Comparison of ENCODE assay signal across 20 cellular contexts in genomic region chr9:134049236-134049635, GRCh38. TPM values are rescaled to one million over a fixed set of nuclear protein-coding genes. Genes with fewer than 3 reads are reported as not detected.
A peak's percentile ranks its signal among the peaks of the same experiment; 100 is the strongest.
DNase-seq lines count a peak whose midpoint lies in the region; ATAC-seq and TF ChIP-seq lines count a peak whose summit lies in the region.
"Had no signal": no experiment of that assay in that cellular context is flagged by ENCODE, and none has a peak within 500 bp of the region (broad histone marks: within the 10 kb centered on the region; RNA-seq: fewer than 3 reads in every experiment).

No MANE protein-coding gene starts in this region.

- H3K9ac ChIP-seq in liver (ENCODE audit: low read depth in 1 of 2, low read length in 2 of 2): no peak overlapping the region
- H3K9ac ChIP-seq in skeletal muscle tissue (ENCODE audit: low read depth in 1 of 3, low read length in 3 of 3): peak overlapping the region in 1 of 3 donors; percentile 60
- H3K9ac ChIP-seq in smooth muscle cell (ENCODE audit: low read depth): no peak overlapping the region

- peaks cover 9 to 33% (median 20%) of the 10 kb centered on the region in 4 donors for H3K36me3 ChIP-seq in liver (ENCODE audit: control insufficient read depth in 4 of 4, insufficient read depth in 3 of 4, low read depth in 1 of 4, low read length in 3 of 4)
- H3K36me3 ChIP-seq in skeletal muscle tissue (ENCODE audit: control insufficient read depth in 3 of 3, insufficient read depth in 3 of 3, low read length in 3 of 3): peaks cover 59 to 72% (median 68%) of the 10 kb centered on the region in 3 donors
- H3K36me3 ChIP-seq in smooth muscle cell (ENCODE audit: low read depth): no peaks in the 10 kb centered on the region

- H3K4me2 ChIP-seq in smooth muscle cell: no peak overlapping the region

- 37% methylated on average over 20 of the region's 20 CpGs for WGBS in liver
- WGBS in smooth muscle cell (ENCODE audit: low lambda C conversion rate): 97% methylated on average over 20 of the region's 20 CpGs

- TF ChIP-seq CTCF in liver (IDR thresholded peaks at IDR 0.05; ENCODE audit: low read depth, low read length, missing input control) (no peak), smooth muscle cell (IDR thresholded peaks at IDR 0.05; ENCODE audit: borderline replicate concordance, insufficient read depth, poor library complexity, severe bottlenecking) (no peak)

- no peaks in the 10 kb centered on the region for H3K9me3 ChIP-seq in liver (ENCODE audit: control insufficient read depth in 4 of 4, low read length in 3 of 4)
- H3K9me3 ChIP-seq in skeletal muscle tissue (ENCODE audit: control insufficient read depth in 3 of 3, low read length in 3 of 3): no peaks in the 10 kb centered on the region
- no peaks in the 10 kb centered on the region for H3K9me3 ChIP-seq in smooth muscle cell (replicated peaks; ENCODE audit: low read depth)
- H3K9me3 ChIP-seq: breast epithelium, neutrophil, Peyer's patch, thoracic aorta had no signal

- DNase-seq in NCI-H2029 treated with DMSO at 0.1 percent for 48 hours (lab: John Stamatoyannopoulos, UW): peak; percentile 28
- no peak for DNase-seq in retina
- DNase-seq in smooth muscle cell (lab: John Stamatoyannopoulos, UW; ENCODE audit: unreplicated experiment): no peak
- no peak for DNase-seq in DMS153 treated with DMSO at 0.1 percent for 48 hours (lab: John Stamatoyannopoulos, UW; ENCODE audit: unreplicated experiment)
- DNase-seq: activated CD4-positive, alpha-beta T cell treated with anti-CD3 and anti-CD28 coated beads for 36 hours; activated CD8-positive, alpha-beta memory T cell treated with anti-CD3 and anti-CD28 coated beads, Interleukin-2, amount 10 ng/mL, durations not matched to agents 7 days and 5 days; activated naive CD8-positive, alpha-beta T cell treated with anti-CD3 and anti-CD28 coated beads, Interleukin-2, amount 10 ng/mL, durations not matched to agents 7 days and 5 days; CD8-positive, alpha-beta T cell; DND-41; IMR-90; kidney glomerular epithelial cell; Peyer's patch had no signal

- TF ChIP-seq RAD21 in liver (IDR thresholded peaks at IDR 0.05): no peak

- no peak overlapping the region for H2AFZ ChIP-seq in smooth muscle cell (ENCODE audit: low read depth)

- no peaks in the 10 kb centered on the region for H3F3A ChIP-seq in smooth muscle cell (ENCODE audit: low read depth)

- H3K27ac ChIP-seq in liver (ENCODE audit: low read depth in 1 of 2, low read length in 2 of 2): no peak overlapping the region
- peak overlapping the region; percentile 54 for H3K27ac ChIP-seq in skeletal muscle tissue (ENCODE audit: low read depth, low read length)
- no peak overlapping the region for H3K27ac ChIP-seq in smooth muscle cell (ENCODE audit: low read depth)
- H3K27ac ChIP-seq: breast epithelium, neutrophil, Peyer's patch, thoracic aorta had no signal

- no peaks in the 10 kb centered on the region for H3K79me2 ChIP-seq in smooth muscle cell (ENCODE audit: low read depth)

- peaks cover 88% of the 10 kb centered on the region for H4K20me1 ChIP-seq in smooth muscle cell (ENCODE audit: low read depth)

- ATAC-seq in esophagus mucosa (peak; percentile 3), GM21423 (IDR thresholded peaks at IDR 0.05; ENCODE audit: unreplicated experiment) (no peak)
- ATAC-seq: activated CD4-positive, alpha-beta T cell treated with anti-CD3 and anti-CD28 coated beads for 36 hours; activated CD8-positive, alpha-beta memory T cell treated with anti-CD3 and anti-CD28 coated beads, Interleukin-2, amount 10 ng/mL, durations not matched to agents 7 days and 5 days; CD8-positive, alpha-beta T cell; SK-N-SH treated with all-trans-retinoic acid at 6 μM for 48 hours had no signal

- H3K27me3 ChIP-seq in liver (ENCODE audit: control insufficient read depth in 4 of 4, insufficient read depth in 4 of 4, low read length in 3 of 4) (no peaks in the 10 kb centered on the region), skeletal muscle tissue (ENCODE audit: control insufficient read depth in 3 of 3, insufficient read depth in 3 of 3, low read length in 3 of 3) (no peaks in the 10 kb centered on the region), smooth muscle cell (ENCODE audit: low read depth) (no peaks in the 10 kb centered on the region)
- H3K27me3 ChIP-seq: breast epithelium, neutrophil, Peyer's patch had no signal

- no peak overlapping the region for H3K4me3 ChIP-seq in liver (ENCODE audit: low read depth in 1 of 3, low read length in 3 of 3)
- H3K4me3 ChIP-seq in skeletal muscle tissue (ENCODE audit: low read length in 3 of 3): peak overlapping the region in 2 of 3 donors; percentile 26 to 29
- no peak overlapping the region for H3K4me3 ChIP-seq in smooth muscle cell
- H3K4me3 ChIP-seq: breast epithelium, Peyer's patch, thoracic aorta had no signal

- H3K4me1 ChIP-seq in liver (ENCODE audit: control insufficient read depth in 4 of 4, insufficient read depth in 4 of 4, low read length in 3 of 4): peaks cover 3 to 56% (median 28%) of the 10 kb centered on the region in 4 donors
- peaks cover 38 to 63% (median 51%) of the 10 kb centered on the region in 3 donors for H3K4me1 ChIP-seq in skeletal muscle tissue (ENCODE audit: control insufficient read depth in 3 of 3, insufficient read depth in 3 of 3, low read length in 3 of 3)
- H3K4me1 ChIP-seq in smooth muscle cell (ENCODE audit: low read depth): no peaks in the 10 kb centered on the region

TF ChIP-seq in liver, 16 proteins besides CTCF, POLR2A, EP300 and RAD21:
- TF ChIP-seq FOXA1 (IDR thresholded peaks at IDR 0.05) (no peak), RXRA (IDR thresholded peaks at IDR 0.05) (peak in 1 of 2 donors; percentile 54), HNF4A (conservative IDR thresholded peaks at IDR 0.05) (peak; percentile 14 to 59)

RNA-seq across cellular contexts. Expression of gene BRD3, which starts 18.6 kb away (rescaled TPM):
- 13.2 TPM for total RNA-seq in esophagus mucosa
- total RNA-seq in liver: 10 to 100 TPM; 10.5 to 17.7 TPM
- 10 to 100 TPM in 1 of 2 donors, 1 to 10 TPM in 1; 7.2 to 14.9 TPM for polyA plus RNA-seq in liver
- total RNA-seq in skeletal muscle tissue: 20.9 TPM
- 6.8 and 9.2 TPM in 2 replicates for total RNA-seq in smooth muscle cell
- polyA plus RNA-seq in smooth muscle cell: 28.8 and 34.1 TPM in 2 replicates

RNA-seq across cellular contexts. Expression of gene BRD3OS, which starts 24.0 kb away (rescaled TPM):
- total RNA-seq in esophagus mucosa (5.3 TPM), liver (1 to 10 TPM; 2.6 to 3.2 TPM), skeletal muscle tissue (3.7 TPM), smooth muscle cell (10.9 and 16.1 TPM in 2 replicates)
- polyA plus RNA-seq in liver (1 to 10 TPM; 2.1 to 5.1 TPM), smooth muscle cell (16.0 and 17.8 TPM in 2 replicates)

RNA-seq across cellular contexts. Expression of gene VAV2, which starts 57.1 kb away (rescaled TPM):
- 9.1 TPM for total RNA-seq in esophagus mucosa
- total RNA-seq in liver: 10 to 100 TPM; 12.6 to 26.4 TPM
- polyA plus RNA-seq in liver: 10 to 100 TPM in 1 of 2 donors, 1 to 10 TPM in 1; 4.9 to 21.4 TPM
- total RNA-seq in skeletal muscle tissue: 9.9 TPM
- 26.2 and 27.4 TPM in 2 replicates for total RNA-seq in smooth muscle cell
- polyA plus RNA-seq in smooth muscle cell: 35.3 and 59.4 TPM in 2 replicates

Comparison
In these comparisons a context has a peak if more than half of its experiments do, and no peak if none do; other contexts are left out.
1. H3K4me3 ChIP-seq: peak in skeletal muscle tissue (2 of 3); none in liver (0 of 3) and smooth muscle cell (single experiment).